In genomic region chr6:43284986-43285385, GRCh38 we compare ENCODE assay signal across 24 cellular contexts. TPM values are rescaled to one million over a fixed set of nuclear protein-coding genes. Genes with fewer than 3 reads are reported as not detected.
A peak's percentile ranks its signal among the peaks of the same experiment; 100 is the strongest.
DNase-seq lines count a peak whose midpoint lies in the region; ATAC-seq and TF ChIP-seq lines count a peak whose summit lies in the region.
"Had no signal": no experiment of that assay in that cellular context is flagged by ENCODE, and none has a peak within 500 bp of the region (broad histone marks: within the 10 kb centered on the region; RNA-seq: fewer than 3 reads in every experiment).

No MANE protein-coding gene starts in this region.

- DNase-seq in Right ventricle myocardium superior (no peak), right atrium auricular region (ENCODE audit: low spot score) (no peak), left ventricle myocardium inferior (no peak), neural progenitor cell (ENCODE audit: low spot score) (no peak), vagina (ENCODE audit: extremely low spot score in 2 of 2) (no peak), NCI-H526 (lab: John Stamatoyannopoulos, UW) (no peak), NCI-H2227 treated with DMSO at 0.1 percent for 48 hours (lab: John Stamatoyannopoulos, UW) (no peak)
- DNase-seq in activated naive CD4-positive, alpha-beta T cell treated with anti-CD3 and anti-CD28 coated beads, Interleukin-2, amount 10 ng/mL, durations not matched to agents 7 days and 5 days = no peak
- DNase-seq: activated CD4-positive, alpha-beta T cell treated with anti-CD3 and anti-CD28 coated beads for 48 hours; cortex of kidney; left colon; NCI-H146; NCI-H2171 treated with DMSO at 0.1 percent for 48 hours; NCI-H774; PC-3; SJCRH30; substantia nigra; uterus had no signal

- peak overlapping the region; percentile 64 for H3K4me2 ChIP-seq in neural progenitor cell
- H3K4me2 ChIP-seq: BLaER1 had no signal

- no peaks in the 10 kb centered on the region for H3K4me1 ChIP-seq in right atrium auricular region
- no peaks in the 10 kb centered on the region for H3K4me1 ChIP-seq in left ventricle myocardium inferior
- no peaks in the 10 kb centered on the region for H3K4me1 ChIP-seq in neural progenitor cell
- no peaks in the 10 kb centered on the region for H3K4me1 ChIP-seq in vagina
- H3K4me1 ChIP-seq: SJCRH30, uterus had no signal

- ATAC-seq in Right ventricle myocardium superior (ENCODE audit: poor library complexity) = peak; percentile 30
- ATAC-seq: left colon had no signal

- H3K4me3 ChIP-seq in right atrium auricular region (peak overlapping the region in 1 of 2 donors; percentile 40), left ventricle myocardium inferior (peak overlapping the region; percentile 55), neural progenitor cell (peak overlapping the region; percentile 7), vagina (peak overlapping the region; percentile 23 to 29)
- H3K4me3 ChIP-seq: BLaER1, SJCRH30, uterus had no signal

- H3K9me3 ChIP-seq in right atrium auricular region (no peaks in the 10 kb centered on the region), left ventricle myocardium inferior (replicated peaks) (no peaks in the 10 kb centered on the region), neural progenitor cell (ENCODE audit: low read depth) (no peaks in the 10 kb centered on the region), vagina (no peaks in the 10 kb centered on the region)
- H3K9me3 ChIP-seq: BLaER1, SJCRH30, uterus had no signal

- peaks cover 2% of the 10 kb centered on the region for H3K36me3 Mint-ChIP-seq in neural progenitor cell
- no peaks in the 10 kb centered on the region for H3K36me3 Mint-ChIP-seq in activated naive CD4-positive, alpha-beta T cell treated with anti-CD3 and anti-CD28 coated beads, Interleukin-2, amount 10 ng/mL, durations not matched to agents 7 days and 5 days
- H3K36me3 Mint-ChIP-seq: brain had no signal

- H3K9ac ChIP-seq in neural progenitor cell = no peak overlapping the region
- H3K9ac ChIP-seq: BLaER1 had no signal

- H3K79me2 ChIP-seq in neural progenitor cell (ENCODE audit: low read depth) = no peaks in the 10 kb centered on the region

- CTCF ChIA-PET in activated naive CD4-positive, alpha-beta T cell treated with anti-CD3 and anti-CD28 coated beads, Interleukin-2, amount 10 ng/mL, durations not matched to agents 7 days and 5 days (lab: Charles Lee) = no interaction called here

- TF ChIP-seq CTCF in right atrium auricular region (IDR thresholded peaks at IDR 0.05) (no peak), left ventricle myocardium inferior (IDR thresholded peaks at IDR 0.05; ENCODE audit: borderline replicate concordance) (no peak), neural progenitor cell (IDR thresholded peaks at IDR 0.05) (no peak), vagina (IDR thresholded peaks at IDR 0.05) (no peak)

- no peak overlapping the region for H2AFZ ChIP-seq in neural progenitor cell (replicated peaks)

- H3F3A ChIP-seq in neural progenitor cell (ENCODE audit: low read depth) = no peaks in the 10 kb centered on the region

- H4K20me1 ChIP-seq in neural progenitor cell (ENCODE audit: low read depth) = no peaks in the 10 kb centered on the region
- H4K20me1 ChIP-seq: BLaER1 had no signal

- no peak overlapping the region for H3K4me3 Mint-ChIP-seq in neural progenitor cell
- no peak overlapping the region for H3K4me3 Mint-ChIP-seq in activated naive CD4-positive, alpha-beta T cell treated with anti-CD3 and anti-CD28 coated beads, Interleukin-2, amount 10 ng/mL, durations not matched to agents 7 days and 5 days
- H3K4me3 Mint-ChIP-seq: brain had no signal

- no peak for TF ChIP-seq POLR2A in vagina (IDR thresholded peaks at IDR 0.05)

- H3K27ac ChIP-seq in right atrium auricular region (no peak overlapping the region), left ventricle myocardium inferior (replicated peaks) (no peak overlapping the region), neural progenitor cell (no peak overlapping the region), vagina (no peak overlapping the region)
- H3K27ac ChIP-seq: BLaER1, SJCRH30, uterus had no signal

- H3K9me3 Mint-ChIP-seq in neural progenitor cell = no peaks in the 10 kb centered on the region
- no peaks in the 10 kb centered on the region for H3K9me3 Mint-ChIP-seq in activated naive CD4-positive, alpha-beta T cell treated with anti-CD3 and anti-CD28 coated beads, Interleukin-2, amount 10 ng/mL, durations not matched to agents 7 days and 5 days
- H3K9me3 Mint-ChIP-seq: nephron had no signal

- intact Hi-C loops in Right ventricle myocardium superior (cut with DNase I) = no loop called here
- intact Hi-C loops in left ventricle myocardium inferior (cut with micrococcal nuclease) = no loop called here
- intact Hi-C loops in vagina (cut with DNase I) = no loop called here

- no peaks in the 10 kb centered on the region for H3K36me3 ChIP-seq in right atrium auricular region
- H3K36me3 ChIP-seq in left ventricle myocardium inferior = no peaks in the 10 kb centered on the region
- H3K36me3 ChIP-seq in neural progenitor cell = no peaks in the 10 kb centered on the region
- H3K36me3 ChIP-seq in vagina = no peaks in the 10 kb centered on the region
- H3K36me3 ChIP-seq: BLaER1, SJCRH30, uterus had no signal

- peaks cover 5% of the 10 kb centered on the region for H3K27me3 Mint-ChIP-seq in neural progenitor cell (ENCODE audit: insufficient read depth, low read depth)
- peaks cover 81% of the 10 kb centered on the region for H3K27me3 Mint-ChIP-seq in activated naive CD4-positive, alpha-beta T cell treated with anti-CD3 and anti-CD28 coated beads, Interleukin-2, amount 10 ng/mL, durations not matched to agents 7 days and 5 days
- H3K27me3 Mint-ChIP-seq: brain had no signal

- H3K4me1 Mint-ChIP-seq in neural progenitor cell = peaks cover 14% of the 10 kb centered on the region
- peaks cover 7% of the 10 kb centered on the region for H3K4me1 Mint-ChIP-seq in activated naive CD4-positive, alpha-beta T cell treated with anti-CD3 and anti-CD28 coated beads, Interleukin-2, amount 10 ng/mL, durations not matched to agents 7 days and 5 days
- H3K4me1 Mint-ChIP-seq: brain had no signal

- H3K27ac Mint-ChIP-seq in neural progenitor cell = no peak overlapping the region
- H3K27ac Mint-ChIP-seq in activated naive CD4-positive, alpha-beta T cell treated with anti-CD3 and anti-CD28 coated beads, Interleukin-2, amount 10 ng/mL, durations not matched to agents 7 days and 5 days = no peak overlapping the region
- H3K27ac Mint-ChIP-seq: brain, nephron had no signal

- H3K27me3 ChIP-seq in right atrium auricular region (no peaks in the 10 kb centered on the region), left ventricle myocardium inferior (ENCODE audit: low read depth) (peaks cover 41% of the 10 kb centered on the region), neural progenitor cell (peaks cover 24% of the 10 kb centered on the region), vagina (no peaks in the 10 kb centered on the region)
- H3K27me3 ChIP-seq: uterus had no signal

RNA-seq across cellular contexts. Expression of gene SLC22A7, which starts 13.1 kb away (rescaled TPM):
- total RNA-seq in Right ventricle myocardium superior (not detected), right atrium auricular region (not detected), left ventricle myocardium inferior (not detected), neural progenitor cell (ENCODE audit: low replicate concordance) (not detected in 2 replicates), vagina (not detected)
- total RNA-seq: endothelial cell of umbilical vein; left colon; PC-3; posterior vena cava; SJCRH30; T-helper 1 cell treated with Interleukin-12 subunit alpha and Interleukin-12 subunit beta and Interleukin-4 antibody, amounts not matched to agents 30 ng/mL and 1 ng/mL, for 36 hours; uterus had no signal

RNA-seq across cellular contexts. Expression of gene CRIP3, which starts 23.6 kb away (rescaled TPM):
- total RNA-seq in Right ventricle myocardium superior = 4.1 TPM
- total RNA-seq in right atrium auricular region = 1 to 10 TPM in 1 of 2 donors, not detected in 1; 1.5 TPM
- 42.3 TPM for total RNA-seq in left ventricle myocardium inferior
- 21.3 and 35.4 TPM in 2 replicates for total RNA-seq in neural progenitor cell (ENCODE audit: low replicate concordance)
- not detected for total RNA-seq in vagina
- total RNA-seq: endothelial cell of umbilical vein; SJCRH30; T-helper 1 cell treated with Interleukin-12 subunit alpha and Interleukin-12 subunit beta and Interleukin-4 antibody, amounts not matched to agents 30 ng/mL and 1 ng/mL, for 36 hours had no signal

RNA-seq across cellular contexts. Expression of gene TTBK1, which starts 41.7 kb away (rescaled TPM):
- total RNA-seq in Right ventricle myocardium superior (0.13 TPM), right atrium auricular region (under 1 TPM; 0.12 to 0.15 TPM), left ventricle myocardium inferior (0.27 TPM), neural progenitor cell (ENCODE audit: low replicate concordance) (1.7 and 3.2 TPM in 2 replicates), vagina (not detected)
- total RNA-seq: endothelial cell of umbilical vein, PC-3, SJCRH30 had no signal

RNA-seq across cellular contexts. Expression of gene DNPH1, which starts 55.7 kb away (rescaled TPM):
- 31.5 TPM for total RNA-seq in Right ventricle myocardium superior
- 10 to 100 TPM; 38.4 to 63.9 TPM for total RNA-seq in right atrium auricular region
- 27.7 TPM for total RNA-seq in left ventricle myocardium inferior
- total RNA-seq in neural progenitor cell (ENCODE audit: low replicate concordance) = 25.2 and 113 TPM in 2 replicates
- total RNA-seq in vagina = 61.9 TPM
